ENCODE assay signal across 1 cellular context in the genomic region with DNA sequence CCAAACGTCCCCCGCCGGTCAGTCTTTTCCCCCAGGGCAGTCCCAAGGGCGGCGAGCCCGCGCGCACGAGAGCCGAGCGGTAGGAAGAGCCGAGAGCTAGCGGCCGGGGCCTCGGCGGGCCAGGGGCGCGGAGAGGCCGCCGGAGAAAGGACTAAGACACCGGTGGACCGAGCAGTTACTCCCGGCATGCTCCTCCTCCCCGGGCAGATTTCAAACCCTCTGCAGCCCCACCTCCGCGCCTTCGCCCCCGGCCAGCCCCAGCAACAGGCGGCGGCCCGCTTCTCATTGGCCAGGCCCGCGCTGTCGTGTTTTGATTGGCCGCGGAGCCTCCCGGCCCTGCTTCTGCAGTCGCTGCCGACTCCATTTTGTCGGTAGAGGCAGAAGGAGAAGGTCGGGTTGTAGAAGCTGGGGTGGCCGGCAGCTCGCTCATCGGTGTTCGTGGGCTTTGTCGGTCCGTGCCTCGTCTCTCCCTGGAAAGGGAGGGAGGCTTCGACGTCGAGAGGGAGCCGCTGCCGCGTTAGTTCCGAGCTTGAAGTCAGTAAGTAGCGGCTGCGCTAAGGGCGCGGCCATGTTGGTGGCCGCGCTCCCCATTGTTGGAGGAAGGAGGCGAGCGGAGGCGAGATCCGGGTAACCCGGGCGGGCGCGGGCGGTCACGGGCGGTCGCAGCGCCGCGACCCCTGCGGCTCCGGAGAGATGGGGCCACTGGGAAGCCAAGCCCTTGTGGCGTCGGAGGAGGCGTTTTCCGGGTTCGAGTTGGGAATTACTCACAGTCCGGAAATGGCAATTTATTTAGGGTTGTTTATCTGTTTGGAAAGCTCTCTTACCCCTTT.
TF ChIP-seq lines count a peak whose summit lies in the region.

TSS of gene PNRC2 (plus strand) at position 368 of the 830 bp plus-strand sequence. CDS start 1,630 bp downstream, outside the sequence.

TF ChIP-seq in K562, 482 proteins besides CTCF, POLR2A, EP300 and RAD21 (continued from another document and continues in another):
- TF ChIP-seq, protein P1, sequence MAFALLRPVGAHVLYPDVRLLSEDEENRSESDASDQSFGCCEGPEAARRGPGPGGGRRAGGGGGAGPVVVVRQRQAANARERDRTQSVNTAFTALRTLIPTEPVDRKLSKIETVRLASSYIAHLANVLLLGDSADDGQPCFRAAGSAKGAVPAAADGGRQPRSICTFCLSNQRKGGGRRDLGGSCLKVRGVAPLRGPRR (CRISPR knock-in tag; IDR thresholded peaks at IDR 0.05): no peak
- TF ChIP-seq TFAM (CRISPR knock-in tag; conservative IDR thresholded peaks at IDR 0.05): no peak
- TF ChIP-seq ZNF408 (CRISPR knock-in tag; IDR thresholded peaks at IDR 0.05; ENCODE audit: low read depth): no peak
- TF ChIP-seq NCOA4 (IDR thresholded peaks at IDR 0.05; ENCODE audit: partially characterized antibody): no peak
- no peak for TF ChIP-seq MEF2A (IDR thresholded peaks at IDR 0.05; ENCODE audit: control insufficient read depth, low read depth, low read length)
- TF ChIP-seq FOXP4 (CRISPR knock-in tag; IDR thresholded peaks at IDR 0.05; ENCODE audit: borderline replicate concordance): no peak; the same call in none of the 2 replicates
- TF ChIP-seq CCAR2 (IDR thresholded peaks at IDR 0.05; ENCODE audit: low read depth, low read length): no peak
- TF ChIP-seq ZFPM2 (CRISPR knock-in tag; IDR thresholded peaks at IDR 0.05): no peak
- no peak for TF ChIP-seq FOXK1 (CRISPR knock-in tag; IDR thresholded peaks at IDR 0.05; ENCODE audit: borderline replicate concordance)
- TF ChIP-seq EGR1 (conservative IDR thresholded peaks at IDR 0.05): peak; percentile 88
- no peak for TF ChIP-seq ZNF707 (CRISPR knock-in tag; conservative IDR thresholded peaks at IDR 0.05)
- no peak for TF ChIP-seq NFXL1 (CRISPR knock-in tag; IDR thresholded peaks at IDR 0.05)
- no peak for TF ChIP-seq HMG20A (CRISPR knock-in tag; conservative IDR thresholded peaks at IDR 0.05)
- TF ChIP-seq TAF1 (IDR thresholded peaks at IDR 0.05; ENCODE audit: control insufficient read depth, extremely low read depth, insufficient read depth, low read length, severe bottlenecking): peak; percentile 99
- TF ChIP-seq BMI1 (IDR thresholded peaks at IDR 0.05; ENCODE audit: low read length): no peak
- TF ChIP-seq ZNF586 (CRISPR knock-in tag; conservative IDR thresholded peaks at IDR 0.05): 0 out of 2 replicates have a peak, but pooled peaks have one; percentile 29
- TF ChIP-seq ATF1 (CRISPR knock-in tag; IDR thresholded peaks at IDR 0.05): no peak
- peak; percentile 56; the same call in 1 of the 2 replicates for TF ChIP-seq ATF1 (tag; IDR thresholded peaks at IDR 0.05)
- peak; percentile 88 for TF ChIP-seq PRPF4 (IDR thresholded peaks at IDR 0.05; ENCODE audit: insufficient read depth, low read depth, low read length, poor library complexity, severe bottlenecking)
- TF ChIP-seq, protein P2, sequence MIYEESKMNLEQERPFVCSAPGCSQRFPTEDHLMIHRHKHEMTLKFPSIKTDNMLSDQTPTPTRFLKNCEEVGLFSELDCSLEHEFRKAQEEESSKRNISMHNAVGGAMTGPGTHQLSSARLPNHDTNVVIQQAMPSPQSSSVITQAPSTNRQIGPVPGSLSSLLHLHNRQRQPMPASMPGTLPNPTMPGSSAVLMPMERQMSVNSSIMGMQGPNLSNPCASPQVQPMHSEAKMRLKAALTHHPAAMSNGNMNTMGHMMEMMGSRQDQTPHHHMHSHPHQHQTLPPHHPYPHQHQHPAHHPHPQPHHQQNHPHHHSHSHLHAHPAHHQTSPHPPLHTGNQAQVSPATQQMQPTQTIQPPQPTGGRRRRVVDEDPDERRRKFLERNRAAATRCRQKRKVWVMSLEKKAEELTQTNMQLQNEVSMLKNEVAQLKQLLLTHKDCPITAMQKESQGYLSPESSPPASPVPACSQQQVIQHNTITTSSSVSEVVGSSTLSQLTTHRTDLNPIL (CRISPR knock-in tag; IDR thresholded peaks at IDR 0.05): no peak
- TF ChIP-seq BRD4 (IDR thresholded peaks at IDR 0.05): peak; percentile 93
- TF ChIP-seq PYGO2 (tag; IDR thresholded peaks at IDR 0.05): no peak
- TF ChIP-seq TAL1 (IDR thresholded peaks at IDR 0.05): no peak
- TF ChIP-seq HMGN3 (IDR thresholded peaks at IDR 0.05; ENCODE audit: borderline replicate concordance, extremely low read depth, insufficient read length, low read depth, low read length): peak; percentile 45
- no peak for TF ChIP-seq WHSC1 (IDR thresholded peaks at IDR 0.05; ENCODE audit: low read length)
- TF ChIP-seq MLX (CRISPR knock-in tag; conservative IDR thresholded peaks at IDR 0.05): peak in 1 of 2 experiments; percentile 73; a peak in 1 of 4 replicates
- no peak for TF ChIP-seq ZNF232 (CRISPR knock-in tag; IDR thresholded peaks at IDR 0.05)
- no peak for TF ChIP-seq HDAC6 (IDR thresholded peaks at IDR 0.05; ENCODE audit: low read depth, low read length)
- TF ChIP-seq ZNF696 (CRISPR knock-in tag; conservative IDR thresholded peaks at IDR 0.05): no peak
- peak; percentile 53; the same call in 1 of the 2 replicates for TF ChIP-seq ZNF609 (CRISPR knock-in tag; IDR thresholded peaks at IDR 0.05; ENCODE audit: borderline replicate concordance)
- no peak for TF ChIP-seq USF2 (CRISPR knock-in tag; IDR thresholded peaks at IDR 0.05)
- TF ChIP-seq TAF15 (IDR thresholded peaks at IDR 0.05; ENCODE audit: low read depth, low read length): no peak
- TF ChIP-seq, protein P3, sequence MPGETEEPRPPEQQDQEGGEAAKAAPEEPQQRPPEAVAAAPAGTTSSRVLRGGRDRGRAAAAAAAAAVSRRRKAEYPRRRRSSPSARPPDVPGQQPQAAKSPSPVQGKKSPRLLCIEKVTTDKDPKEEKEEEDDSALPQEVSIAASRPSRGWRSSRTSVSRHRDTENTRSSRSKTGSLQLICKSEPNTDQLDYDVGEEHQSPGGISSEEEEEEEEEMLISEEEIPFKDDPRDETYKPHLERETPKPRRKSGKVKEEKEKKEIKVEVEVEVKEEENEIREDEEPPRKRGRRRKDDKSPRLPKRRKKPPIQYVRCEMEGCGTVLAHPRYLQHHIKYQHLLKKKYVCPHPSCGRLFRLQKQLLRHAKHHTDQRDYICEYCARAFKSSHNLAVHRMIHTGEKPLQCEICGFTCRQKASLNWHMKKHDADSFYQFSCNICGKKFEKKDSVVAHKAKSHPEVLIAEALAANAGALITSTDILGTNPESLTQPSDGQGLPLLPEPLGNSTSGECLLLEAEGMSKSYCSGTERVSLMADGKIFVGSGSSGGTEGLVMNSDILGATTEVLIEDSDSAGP (CRISPR knock-in tag; IDR thresholded peaks at IDR 0.05): no peak; the same call in 1 of the 2 replicates
- TF ChIP-seq CBX3 (IDR thresholded peaks at IDR 0.05; ENCODE audit: borderline replicate concordance in 1 of 2, low read length in 2 of 2): no peak
- no peak for TF ChIP-seq HNRNPUL1 (IDR thresholded peaks at IDR 0.05; ENCODE audit: low read length)
- TF ChIP-seq TARDBP (IDR thresholded peaks at IDR 0.05): no peak; the same call in 1 of the 2 replicates
- TF ChIP-seq IRF1 (CRISPR knock-in tag; IDR thresholded peaks at IDR 0.05; ENCODE audit: borderline replicate concordance): 0 out of 2 replicates have a peak, but pooled peaks have one; percentile 32
- no peak for TF ChIP-seq ZNF253 (CRISPR knock-in tag; conservative IDR thresholded peaks at IDR 0.05)
- TF ChIP-seq CXXC5 (CRISPR knock-in tag; IDR thresholded peaks at IDR 0.05): peak; percentile 60; the same call in 1 of the 2 replicates
- TF ChIP-seq RNF2 (IDR thresholded peaks at IDR 0.05): peak; percentile 79
- no peak; the same call in 1 of the 2 replicates for TF ChIP-seq PHB2 (IDR thresholded peaks at IDR 0.05; ENCODE audit: low read depth)
- TF ChIP-seq KDM5B (IDR thresholded peaks at IDR 0.05; ENCODE audit: insufficient replicate concordance, low read depth, low read length): peak; percentile 83
- no peak for TF ChIP-seq SMARCC2 (IDR thresholded peaks at IDR 0.05; ENCODE audit: low read depth)
- TF ChIP-seq FIP1L1 (IDR thresholded peaks at IDR 0.05; ENCODE audit: low read depth, low read length, poor library complexity, severe bottlenecking): peak; percentile 95
- peak; percentile 97 for TF ChIP-seq MYBL2 (IDR thresholded peaks at IDR 0.05; ENCODE audit: low read depth)
- no peak for TF ChIP-seq MYBL2 (CRISPR knock-in tag; IDR thresholded peaks at IDR 0.05; ENCODE audit: borderline replicate concordance)
- no peak for TF ChIP-seq SREBF2 (CRISPR knock-in tag; IDR thresholded peaks at IDR 0.05)
- 0 out of 2 replicates have a peak, but pooled peaks have one; percentile 16 for TF ChIP-seq ZNF445 (CRISPR knock-in tag; IDR thresholded peaks at IDR 0.05; ENCODE audit: low read depth)
- TF ChIP-seq ZKSCAN8 (CRISPR knock-in tag; IDR thresholded peaks at IDR 0.05): 0 out of 2 replicates have a peak, but pooled peaks have one; percentile 36
- TF ChIP-seq, protein P4, sequence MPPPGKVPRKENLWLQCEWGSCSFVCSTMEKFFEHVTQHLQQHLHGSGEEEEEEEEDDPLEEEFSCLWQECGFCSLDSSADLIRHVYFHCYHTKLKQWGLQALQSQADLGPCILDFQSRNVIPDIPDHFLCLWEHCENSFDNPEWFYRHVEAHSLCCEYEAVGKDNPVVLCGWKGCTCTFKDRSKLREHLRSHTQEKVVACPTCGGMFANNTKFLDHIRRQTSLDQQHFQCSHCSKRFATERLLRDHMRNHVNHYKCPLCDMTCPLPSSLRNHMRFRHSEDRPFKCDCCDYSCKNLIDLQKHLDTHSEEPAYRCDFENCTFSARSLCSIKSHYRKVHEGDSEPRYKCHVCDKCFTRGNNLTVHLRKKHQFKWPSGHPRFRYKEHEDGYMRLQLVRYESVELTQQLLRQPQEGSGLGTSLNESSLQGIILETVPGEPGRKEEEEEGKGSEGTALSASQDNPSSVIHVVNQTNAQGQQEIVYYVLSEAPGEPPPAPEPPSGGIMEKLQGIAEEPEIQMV (tag; conservative IDR thresholded peaks at IDR 0.05; ENCODE audit: low read depth): no peak
- peak; percentile 97 for TF ChIP-seq MTA3 (IDR thresholded peaks at IDR 0.05; ENCODE audit: borderline replicate concordance)
- no peak for TF ChIP-seq ZNF75A (CRISPR knock-in tag; IDR thresholded peaks at IDR 0.05)
